ENCODE assay signal across 23 cellular contexts in genomic region chr13:45538382-45538781, GRCh38.
A peak's percentile ranks its signal among the peaks of the same experiment; 100 is the strongest.
DNase-seq lines count a peak whose midpoint lies in the region; ATAC-seq and TF ChIP-seq lines count a peak whose summit lies in the region.
"Had no signal": no experiment of that assay in that cellular context is flagged by ENCODE, and none has a peak within 500 bp of the region (broad histone marks: within the 10 kb centered on the region; RNA-seq: fewer than 3 reads in every experiment).

No MANE protein-coding gene starts in this region.

- peaks cover 2% of the 10 kb centered on the region for H3K4me1 Mint-ChIP-seq in activated CD4-positive, alpha-beta T cell treated with anti-CD3 and anti-CD28 coated beads for 36 hours
- H3K4me1 Mint-ChIP-seq: CD14-positive monocyte; endodermal cell; H9; stimulated activated memory B cell treated with anti-CD40 and anti-IgM and Interleukin-4, amounts not matched to agents 10 μg/mL and 1 μg/mL and 100 μg/mL, for 72 hours had no signal

- no peak overlapping the region for H3K27ac Mint-ChIP-seq in activated CD4-positive, alpha-beta T cell treated with anti-CD3 and anti-CD28 coated beads for 36 hours
- H3K27ac Mint-ChIP-seq: activated CD4-positive, alpha-beta T cell treated with anti-CD3 and anti-CD28 coated beads, Interleukin-2, amount 10 ng/mL, durations not matched to agents 7 days and 5 days; endodermal cell; H9; stimulated activated memory B cell treated with anti-CD40 and anti-IgM and Interleukin-4, amounts not matched to agents 10 μg/mL and 1 μg/mL and 100 μg/mL, for 72 hours; T-helper 1 cell treated with Interleukin-12 subunit alpha and Interleukin-12 subunit beta and Interleukin-4 antibody, amounts not matched to agents 30 μg/mL and 1 μg/mL, for 36 hours had no signal

- H3K27ac ChIP-seq in HEK293 (ENCODE audit: extremely low read depth, low read depth, low read length) = no peak overlapping the region
- no peak overlapping the region for H3K27ac ChIP-seq in psoas muscle
- H3K27ac ChIP-seq: parathyroid adenoma, sigmoid colon, tibial artery had no signal

- WGBS in psoas muscle, 3 donors = 58 to 74% (median 61%) methylated on average over 2 of the region's 2 CpGs

- ATAC-seq in activated CD4-positive, alpha-beta T cell treated with anti-CD3 and anti-CD28 coated beads for 36 hours = peak; percentile 53
- ATAC-seq in psoas muscle = no peak
- ATAC-seq: naive thymus-derived CD4-positive, alpha-beta T cell; stimulated activated memory B cell treated with anti-CD40 and anti-IgM and Interleukin-4, amounts not matched to agents 10 μg/mL and 1 μg/mL and 100 μg/mL, for 72 hours had no signal

- no peaks in the 10 kb centered on the region for H3K27me3 Mint-ChIP-seq in activated CD4-positive, alpha-beta T cell treated with anti-CD3 and anti-CD28 coated beads for 36 hours
- H3K27me3 Mint-ChIP-seq: activated CD4-positive, alpha-beta T cell treated with anti-CD3 and anti-CD28 coated beads, Interleukin-2, amount 10 ng/mL, durations not matched to agents 7 days and 5 days; brain; naive thymus-derived CD4-positive, alpha-beta T cell; stimulated activated memory B cell treated with anti-CD40 and anti-IgM and Interleukin-4, amounts not matched to agents 10 μg/mL and 1 μg/mL and 100 μg/mL, for 72 hours had no signal

- H3K36me3 Mint-ChIP-seq in activated CD4-positive, alpha-beta T cell treated with anti-CD3 and anti-CD28 coated beads for 36 hours (ENCODE audit: low read depth) = peaks cover 8% of the 10 kb centered on the region

- TF ChIP-seq CTCF in HEK293 (tag by site-specific recombination; IDR thresholded peaks at IDR 0.05) (no peak), psoas muscle (IDR thresholded peaks at IDR 0.05) (no peak)

- intact Hi-C loops in activated CD4-positive, alpha-beta T cell treated with anti-CD3 and anti-CD28 coated beads for 36 hours (cut with DNase I, micrococcal nuclease) = no loop called here
- intact Hi-C loops in psoas muscle (cut with DNase I) = no loop called here

- no peaks in the 10 kb centered on the region for H3K27me3 ChIP-seq in psoas muscle (ENCODE audit: insufficient read depth in 3 of 3, low read length in 2 of 3)
- H3K27me3 ChIP-seq: sigmoid colon, tibial artery had no signal

- CTCF ChIA-PET in activated CD4-positive, alpha-beta T cell treated with anti-CD3 and anti-CD28 coated beads for 36 hours (lab: Charles Lee) = no interaction called here
- CTCF ChIA-PET in HEK293 (lab: Yijun Ruan, JAX) = no interaction called here

- POLR2A ChIA-PET in activated CD4-positive, alpha-beta T cell treated with anti-CD3 and anti-CD28 coated beads for 36 hours (lab: Charles Lee) = no interaction called here
- POLR2A ChIA-PET in HEK293 (lab: Yijun Ruan, JAX) = no interaction called here

- H3K4me1 ChIP-seq in HEK293 (ENCODE audit: control insufficient read depth, insufficient read depth, low read length) = no peaks in the 10 kb centered on the region
- no peaks in the 10 kb centered on the region for H3K4me1 ChIP-seq in psoas muscle
- H3K4me1 ChIP-seq: parathyroid adenoma, sigmoid colon, tibial artery had no signal

- H3K4me3 Mint-ChIP-seq in activated CD4-positive, alpha-beta T cell treated with anti-CD3 and anti-CD28 coated beads for 36 hours = no peak overlapping the region
- H3K4me3 Mint-ChIP-seq: activated CD4-positive, alpha-beta T cell treated with anti-CD3 and anti-CD28 coated beads, Interleukin-2, amount 10 ng/mL, durations not matched to agents 7 days and 5 days; brain; CD14-positive monocyte; endodermal cell; H9; naive thymus-derived CD4-positive, alpha-beta T cell; stimulated activated memory B cell treated with anti-CD40 and anti-IgM and Interleukin-4, amounts not matched to agents 10 μg/mL and 1 μg/mL and 100 μg/mL, for 72 hours; T-helper 1 cell treated with Interleukin-12 subunit alpha and Interleukin-12 subunit beta and Interleukin-4 antibody, amounts not matched to agents 30 μg/mL and 1 μg/mL, for 36 hours had no signal

- H3K4me3 ChIP-seq in HEK293 (ENCODE audit: low read depth, low read length) = no peak overlapping the region
- H3K4me3 ChIP-seq in psoas muscle = no peak overlapping the region
- H3K4me3 ChIP-seq: sigmoid colon, tibial artery had no signal

- H3K36me3 ChIP-seq in HEK293 (ENCODE audit: control insufficient read depth in 2 of 2, insufficient read depth in 1 of 2, low read length in 2 of 2) (peaks cover 0 to 23% of the 10 kb centered on the region in 2 experiments; a peak in 1 of 3 replicates), psoas muscle (ENCODE audit: insufficient read depth in 1 of 2, low read depth in 1 of 2) (peaks cover 6 to 45% of the 10 kb centered on the region in 2 donors)

- DNase-seq in activated CD4-positive, alpha-beta T cell treated with anti-CD3 and anti-CD28 coated beads for 36 hours = no peak
- DNase-seq in activated CD4-positive, alpha-beta T cell treated with anti-CD3 and anti-CD28 coated beads for 4 hours = no peak
- DNase-seq in SW480 (ENCODE audit: low spot score) (peak; percentile 95), renal cortical epithelial cell (ENCODE audit: low read depth) (peak; percentile 4), OCI-M1 (lab: John Stamatoyannopoulos, UW) (no peak), T-helper 1 cell (no peak), psoas muscle (no peak)
- DNase-seq: activated CD4-positive, alpha-beta T cell treated with anti-CD3 and anti-CD28 coated beads, Interleukin-2, amount 10 ng/mL, durations not matched to agents 7 days and 5 days; activated gamma-delta T cell; endodermal cell; H9; mesendoderm; naive thymus-derived CD4-positive, alpha-beta T cell; NCI-H446; SHP77 treated with DMSO at 0.1 percent for 48 hours; sigmoid colon; tibial artery had no signal

- H3K9me3 ChIP-seq in HEK293 (ENCODE audit: control insufficient read depth, insufficient read depth, low read depth, low read length) (no peaks in the 10 kb centered on the region), psoas muscle (no peaks in the 10 kb centered on the region)
- H3K9me3 ChIP-seq: sigmoid colon, tibial artery had no signal

- no peaks in the 10 kb centered on the region for H3K9me3 Mint-ChIP-seq in activated CD4-positive, alpha-beta T cell treated with anti-CD3 and anti-CD28 coated beads for 36 hours (ENCODE audit: low read depth)
- H3K9me3 Mint-ChIP-seq: activated CD4-positive, alpha-beta T cell treated with anti-CD3 and anti-CD28 coated beads, Interleukin-2, amount 10 ng/mL, durations not matched to agents 7 days and 5 days; brain; endodermal cell; H9; naive thymus-derived CD4-positive, alpha-beta T cell; stimulated activated memory B cell treated with anti-CD40 and anti-IgM and Interleukin-4, amounts not matched to agents 10 μg/mL and 1 μg/mL and 100 μg/mL, for 72 hours; T-helper 1 cell treated with Interleukin-12 subunit alpha and Interleukin-12 subunit beta and Interleukin-4 antibody, amounts not matched to agents 30 μg/mL and 1 μg/mL, for 36 hours had no signal

TF ChIP-seq in HEK293, 187 proteins besides CTCF, POLR2A, EP300 and RAD21:
- TF ChIP-seq ZNF571 (tag by site-specific recombination; IDR thresholded peaks at IDR 0.05) (no peak), OSR2 (tag by site-specific recombination; IDR thresholded peaks at IDR 0.05) (peak; percentile 62; the same call in 1 of the 2 replicates), ZNF239 (tag by site-specific recombination; IDR thresholded peaks at IDR 0.05) (no peak), ZNF350 (tag by site-specific recombination; IDR thresholded peaks at IDR 0.05) (no peak), ZNF174 (tag by site-specific recombination; IDR thresholded peaks at IDR 0.05) (no peak)

Comparison
In these comparisons a context has a peak if more than half of its experiments do, and no peak if none do; other contexts are left out.
1. DNase-seq: peak in SW480 (single experiment) and renal cortical epithelial cell (single experiment); none in activated CD4-positive, alpha-beta T cell treated with anti-CD3 and anti-CD28 coated beads for 36 hours (single experiment), activated CD4-positive, alpha-beta T cell treated with anti-CD3 and anti-CD28 coated beads for 4 hours (0 of 2), OCI-M1 (single experiment), T-helper 1 cell (0 of 5) and psoas muscle (0 of 2).